Comparison of ENCODE assay signal across 11 cellular contexts in genomic region chr7:41809487-41810257, GRCh38.
A peak's percentile ranks its signal among the peaks of the same experiment; 100 is the strongest.
DNase-seq lines count a peak whose midpoint lies in the region; ATAC-seq, FAIRE-seq and TF ChIP-seq lines count a peak whose summit lies in the region.
"Had no signal": no experiment of that assay in that cellular context is flagged by ENCODE, and none has a peak within 500 bp of the region (broad histone marks: within the 10 kb centered on the region; RNA-seq: fewer than 3 reads in every experiment).

No MANE protein-coding gene starts in this region.

- DNase-seq in CD1c-positive myeloid dendritic cell (ENCODE audit: extremely low spot score) = peak; percentile 76
- DNase-seq in epithelial cell of esophagus (ENCODE audit: low read depth) = peak; percentile 10
- no peak for DNase-seq in NCI-H345 (lab: John Stamatoyannopoulos, UW)
- no peak for DNase-seq in H54 (ENCODE audit: insufficient read length, low spot score)
- no peak for DNase-seq in HepG2 (ENCODE audit: low spot score)
- DNase-seq in activated CD4-positive, alpha-beta memory T cell treated with anti-CD3 and anti-CD28 coated beads, Interleukin-2, amount 10 ng/mL, durations not matched to agents 7 days and 5 days = no peak
- DNase-seq: islet precursor cell, NCI-H774 had no signal

- no peaks in the 10 kb centered on the region for H3K27me3 ChIP-seq in HepG2 (ENCODE audit: control insufficient read depth in 1 of 2, insufficient read depth in 2 of 2, low read length in 2 of 2)

- in situ Hi-C loops in HepG2 (cut with HindIII; ENCODE audit: extremely low pct_ligation_motif_present, low pct_unique_long_range_greater_than_20kb) = no loop called here

- FAIRE-seq in H54 (lab: Jason Lieb, UNC) (no peak), HepG2 (lab: Jason Lieb, UNC) (no peak)

- H3K4me3 ChIP-seq in epithelial cell of esophagus (ENCODE audit: low read length) (no peak overlapping the region), HepG2 (replicated peaks in 1 of 3; ENCODE audit: insufficient read depth in 1 of 3, low read depth in 2 of 3, low read length in 3 of 3) (no peak overlapping the region)

- TF ChIP-seq CTCF in epithelial cell of esophagus (IDR thresholded peaks at IDR 0.05; ENCODE audit: insufficient read depth, low read depth, low read length, missing control alignments) (no peak), HepG2 (CRISPR knock-in tag; IDR thresholded peaks at IDR 0.05) (no peak)

- no peaks in the 10 kb centered on the region for H3K9me3 Mint-ChIP-seq in activated CD4-positive, alpha-beta memory T cell treated with anti-CD3 and anti-CD28 coated beads, Interleukin-2, amount 10 ng/mL, durations not matched to agents 7 days and 5 days

- H3K27ac Mint-ChIP-seq in activated CD4-positive, alpha-beta memory T cell treated with anti-CD3 and anti-CD28 coated beads, Interleukin-2, amount 10 ng/mL, durations not matched to agents 7 days and 5 days = no peak overlapping the region

- intact Hi-C loops in HepG2 (cut with micrococcal nuclease; ENCODE audit: unreplicated experiment) = no loop called here

- H3K36me3 Mint-ChIP-seq in activated CD4-positive, alpha-beta memory T cell treated with anti-CD3 and anti-CD28 coated beads, Interleukin-2, amount 10 ng/mL, durations not matched to agents 7 days and 5 days (ENCODE audit: low read depth) = no peaks in the 10 kb centered on the region

- H3K4me3 Mint-ChIP-seq in activated CD4-positive, alpha-beta memory T cell treated with anti-CD3 and anti-CD28 coated beads, Interleukin-2, amount 10 ng/mL, durations not matched to agents 7 days and 5 days = no peak overlapping the region

- no peaks in the 10 kb centered on the region for H3K27me3 Mint-ChIP-seq in activated CD4-positive, alpha-beta memory T cell treated with anti-CD3 and anti-CD28 coated beads, Interleukin-2, amount 10 ng/mL, durations not matched to agents 7 days and 5 days

- H3K4me2 ChIP-seq in HepG2 (ENCODE audit: low read depth, low read length) = no peak overlapping the region

- no peak overlapping the region for H3K9ac ChIP-seq in HepG2 (ENCODE audit: insufficient read depth, low read depth, low read length)

- no TSS peak for BruUV-seq in HepG2 (replicated peaks; lab: Mats Ljungman, UMichigan)

- no peaks in the 10 kb centered on the region for H3K79me2 ChIP-seq in HepG2 (ENCODE audit: insufficient read depth, low read length)

- H3K9me3 ChIP-seq in HepG2 (ENCODE audit: low read length) = no peaks in the 10 kb centered on the region

- WGBS in HepG2 (ENCODE audit: low lambda C conversion rate) = 4% methylated on average over 7 of the region's 7 CpGs

- no peaks in the 10 kb centered on the region for H4K20me1 ChIP-seq in HepG2 (ENCODE audit: insufficient read depth, low read length)

- H3K4me1 ChIP-seq in HepG2 (ENCODE audit: insufficient read depth, low read length) = no peaks in the 10 kb centered on the region

- H2AFZ ChIP-seq in HepG2 (ENCODE audit: low read length) = no peak overlapping the region

- H3K4me1 Mint-ChIP-seq in activated CD4-positive, alpha-beta memory T cell treated with anti-CD3 and anti-CD28 coated beads, Interleukin-2, amount 10 ng/mL, durations not matched to agents 7 days and 5 days = peaks cover 6% of the 10 kb centered on the region

- CTCF ChIA-PET in HepG2 (lab: Yijun Ruan, JAX; ENCODE audit: low intra/inter-chr PET ratio, low total read pairs) = no interaction called here
- CTCF ChIA-PET in activated CD4-positive, alpha-beta memory T cell treated with anti-CD3 and anti-CD28 coated beads, Interleukin-2, amount 10 ng/mL, durations not matched to agents 7 days and 5 days (lab: Charles Lee) = no interaction called here

- POLR2A ChIA-PET in HepG2 (lab: Yijun Ruan, JAX) = no interaction called here
- POLR2A ChIA-PET in activated CD4-positive, alpha-beta memory T cell treated with anti-CD3 and anti-CD28 coated beads, Interleukin-2, amount 10 ng/mL, durations not matched to agents 7 days and 5 days (lab: Charles Lee) = no interaction called here

- no peak for TF ChIP-seq RAD21 in HepG2 (CRISPR knock-in tag; IDR thresholded peaks at IDR 0.05)

- TF ChIP-seq POLR2A in H54 (IDR thresholded peaks at IDR 0.05; ENCODE audit: low read depth, low read length) (no peak), HepG2 (IDR thresholded peaks at IDR 0.05; ENCODE audit: insufficient read depth in 1 of 2, low read depth in 2 of 2, low read length in 2 of 2) (no peak)

- TF ChIP-seq EP300 in HepG2 (IDR thresholded peaks at IDR 0.05; ENCODE audit: low read depth in 2 of 2, low read length in 2 of 2) = no peak
- no peak for TF ChIP-seq EP300 in HepG2 (CRISPR knock-in tag; IDR thresholded peaks at IDR 0.05; ENCODE audit: borderline replicate concordance)

- no peak overlapping the region for H3K27ac ChIP-seq in HepG2 (ENCODE audit: extremely low read length, insufficient read depth, low read length)
- H3K27ac ChIP-seq: C4-2B had no signal

- ATAC-seq in GM21367 (IDR thresholded peaks at IDR 0.05; ENCODE audit: unreplicated experiment) = peak; percentile 5
- ATAC-seq in HG03378 (IDR thresholded peaks at IDR 0.05; ENCODE audit: unreplicated experiment) = peak; percentile 19
- ATAC-seq in HepG2 = no peak

- no peaks in the 10 kb centered on the region for H3K36me3 ChIP-seq in HepG2 (replicated peaks in 1 of 2; ENCODE audit: control insufficient read depth in 1 of 2, insufficient read depth in 2 of 2, low read length in 2 of 2)

TF ChIP-seq in HepG2, 621 proteins besides CTCF, POLR2A, EP300 and RAD21:
- TF ChIP-seq ZNF10 (CRISPR knock-in tag; IDR thresholded peaks at IDR 0.05; ENCODE audit: borderline replicate concordance, low read depth) (no peak), JUNB (CRISPR knock-in tag; IDR thresholded peaks at IDR 0.05; ENCODE audit: borderline replicate concordance) (no peak)

Comparison
In these comparisons a context has a peak if more than half of its experiments do, and no peak if none do; other contexts are left out.
1. DNase-seq: peak in CD1c-positive myeloid dendritic cell (single experiment) and epithelial cell of esophagus (single experiment); none in NCI-H345 (single experiment), H54 (single experiment), HepG2 (single experiment) and activated CD4-positive, alpha-beta memory T cell treated with anti-CD3 and anti-CD28 coated beads, Interleukin-2, amount 10 ng/mL, durations not matched to agents 7 days and 5 days (single experiment).